Comparison of ENCODE assay signal across 8 cellular contexts in genomic region chr1:223726380-223727001, GRCh38. TPM values are rescaled to one million over a fixed set of nuclear protein-coding genes. Genes with fewer than 3 reads are reported as not detected.
A peak's percentile ranks its signal among the peaks of the same experiment; 100 is the strongest.
DNase-seq lines count a peak whose midpoint lies in the region; ATAC-seq and TF ChIP-seq lines count a peak whose summit lies in the region.

No MANE protein-coding gene starts in this region.

- no peaks in the 10 kb centered on the region for H3K9me3 ChIP-seq in stomach

- peak overlapping the region; percentile 89 for H3K4me3 Mint-ChIP-seq in natural killer cell

- H3K36me3 Mint-ChIP-seq in natural killer cell, result no peaks in the 10 kb centered on the region

- peak overlapping the region; percentile 95 to 99 for H3K27ac Mint-ChIP-seq in natural killer cell

- H3K4me3 ChIP-seq in epithelial cell of esophagus (ENCODE audit: low read length), result no peak overlapping the region
- no peak overlapping the region for H3K4me3 ChIP-seq in stomach

- peaks cover 77 to 86% of the 10 kb centered on the region in 2 donors for H3K4me1 Mint-ChIP-seq in natural killer cell

- no peaks in the 10 kb centered on the region for H3K9me3 Mint-ChIP-seq in natural killer cell

- peak overlapping the region; percentile 53 to 80 (median 74) for H3K27ac ChIP-seq in stomach

- peak; percentile 40 for DNase-seq in NCI-H2196 treated with DMSO at 0.1 percent for 48 hours (lab: John Stamatoyannopoulos, UW; ENCODE audit: unreplicated experiment)
- peak; percentile 89 for DNase-seq in activated CD8-positive, alpha-beta memory T cell treated with anti-CD3 and anti-CD28 coated beads, Interleukin-2, amount 50 U/mL, for 24 hours (ENCODE audit: extremely low read depth)
- DNase-seq in epithelial cell of esophagus (ENCODE audit: low read depth), result peak; percentile 94
- DNase-seq in natural killer cell, result peak; percentile 79
- peak; percentile 61 for DNase-seq in stomach
- DNase-seq in HEK293T (ENCODE audit: extremely low spot score), result no peak

- H3K36me3 ChIP-seq in stomach, result peaks cover 0 to 50% (median 43%) of the 10 kb centered on the region in 4 donors

- intact Hi-C loops in natural killer cell (cut with micrococcal nuclease), result loop anchor here (1.0 kb wide), 1 partner anchor 14 kb away; the partner anchor contains the start of gene CAPN2
- intact Hi-C loops in stomach (cut with DNase I; ENCODE audit: low total_unique reads), result no loop called here

- CTCF ChIA-PET in HEK293T (lab: Yijun Ruan, JAX), result no interaction called here

- no peak for TF ChIP-seq EP300 in stomach (IDR thresholded peaks at IDR 0.05)

- WGBS in stomach, 5 donors, result 33 to 39% (median 36%) methylated on average over 9 of the region's 9 CpGs

- no peaks in the 10 kb centered on the region for H3K27me3 ChIP-seq in stomach

- POLR2A ChIA-PET in HEK293T (lab: Yijun Ruan, JAX), result interaction anchor here (1.0 to 1.2 kb wide), 2 partner anchors 12 to 19 kb away, joined by 3 read pairs; no protein-coding TSS in a partner anchor

- H3K4me1 ChIP-seq in stomach, result peaks cover 58 to 91% (median 78%) of the 10 kb centered on the region in 4 donors

- no peak for TF ChIP-seq CTCF in epithelial cell of esophagus (IDR thresholded peaks at IDR 0.05; ENCODE audit: insufficient read depth, low read depth, low read length, missing control alignments)
- no peak for TF ChIP-seq CTCF in natural killer cell (IDR thresholded peaks at IDR 0.05)
- TF ChIP-seq CTCF in stomach (IDR thresholded peaks at IDR 0.05), result no peak

- TF ChIP-seq POLR2A in stomach (IDR thresholded peaks at IDR 0.05), result no peak

- H3K27me3 Mint-ChIP-seq in natural killer cell (ENCODE audit: low read depth in 2 of 2), result no peaks in the 10 kb centered on the region

- ATAC-seq in GM18498 (IDR thresholded peaks at IDR 0.05; ENCODE audit: unreplicated experiment) (peak; percentile 92), HG02642 (IDR thresholded peaks at IDR 0.05; ENCODE audit: poor library complexity, unreplicated experiment) (peak; percentile 94), natural killer cell (peak; percentile 92 to 96 (median 96))

TF ChIP-seq in HEK293T, 16 proteins besides CTCF, POLR2A, EP300 and RAD21:
- TF ChIP-seq L3MBTL2 (conservative IDR thresholded peaks at IDR 0.05) (no peak), FOXK2 (IDR thresholded peaks at IDR 0.05) (no peak), PKNOX1 (IDR thresholded peaks at IDR 0.05) (no peak), CTBP1 (IDR thresholded peaks at IDR 0.05; ENCODE audit: borderline replicate concordance) (no peak), HDGF (IDR thresholded peaks at IDR 0.05; ENCODE audit: borderline replicate concordance) (no peak), LEF1 (IDR thresholded peaks at IDR 0.05; ENCODE audit: borderline replicate concordance) (no peak), SP1 (IDR thresholded peaks at IDR 0.05) (no peak), ARNT (IDR thresholded peaks at IDR 0.05) (no peak), BHLHE40 (IDR thresholded peaks at IDR 0.05; ENCODE audit: borderline replicate concordance) (no peak), ZNF384 (IDR thresholded peaks at IDR 0.05) (no peak), ELF4 (IDR thresholded peaks at IDR 0.05) (no peak), TARDBP (IDR thresholded peaks at IDR 0.05) (no peak), FOXA1 (IDR thresholded peaks at IDR 0.05) (no peak), NFRKB (IDR thresholded peaks at IDR 0.05) (no peak), FOXM1 (IDR thresholded peaks at IDR 0.05; ENCODE audit: borderline replicate concordance) (no peak), SUZ12 (IDR thresholded peaks at IDR 0.05) (no peak)

RNA-seq across cellular contexts. Expression of gene CAPN2, which starts 14.2 kb away (rescaled TPM):
- 100 to 1,000 TPM; 228 to 275 (median 236) TPM for total RNA-seq in natural killer cell
- 100 to 1,000 TPM; 224 to 739 (median 358) TPM for total RNA-seq in stomach
- 100 to 1,000 TPM; 128 to 171 (median 161) TPM for polyA plus RNA-seq in stomach
